ENCODE assay signal across 8 cellular contexts in the genomic region with DNA sequence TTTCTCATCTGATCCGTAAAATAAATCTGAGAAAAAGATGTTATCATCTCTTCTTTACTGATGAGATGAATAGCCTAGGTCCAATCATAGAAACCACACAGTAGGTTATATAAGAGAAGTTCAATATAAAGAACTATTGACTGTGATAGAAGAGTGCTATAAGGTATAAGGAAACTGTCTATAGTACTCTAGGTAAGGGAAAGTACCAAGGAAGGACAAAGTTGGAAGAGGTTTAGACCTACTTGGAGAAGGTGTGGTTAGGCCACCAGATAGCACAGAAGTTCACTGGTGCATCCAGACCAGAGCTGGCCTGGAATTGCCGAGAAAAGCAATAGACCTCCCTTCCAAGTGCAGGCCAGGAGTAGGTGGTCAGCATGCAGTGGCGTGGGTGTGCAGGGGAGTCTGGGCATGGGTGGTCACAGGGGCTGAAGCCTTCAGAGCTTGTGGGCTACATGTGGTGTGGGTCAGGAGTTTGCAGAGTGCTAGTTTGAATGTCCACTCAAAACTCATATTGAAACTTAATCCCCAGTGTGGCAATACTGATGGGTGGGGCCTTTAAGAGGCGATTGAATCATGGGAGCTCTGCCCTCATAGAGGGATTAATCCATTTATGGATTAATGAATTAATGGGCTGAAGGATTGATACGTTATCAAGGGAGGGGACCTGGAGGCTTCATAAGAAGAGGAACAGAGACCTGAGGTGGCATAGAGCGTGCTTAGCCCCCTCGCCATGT.
DNase-seq lines count a peak whose midpoint lies in the region; ATAC-seq and TF ChIP-seq lines count a peak whose summit lies in the region.

No MANE protein-coding gene starts in this region.

- H3K27ac ChIP-seq in mesendoderm (ENCODE audit: low read depth, low read length) (peak overlapping the region; percentile 14), ovary (no peak overlapping the region)

- H3K27me3 ChIP-seq in mesendoderm (ENCODE audit: insufficient read depth, low read length, poor library complexity) (no peaks in the 10 kb centered on the region), ovary (no peaks in the 10 kb centered on the region)

- H4K8ac ChIP-seq in mesendoderm (ENCODE audit: low read depth, low read length), result no peak overlapping the region

- TF ChIP-seq CTCF in HFFc6 (IDR thresholded peaks at IDR 0.05), result no peak
- TF ChIP-seq CTCF in ovary (IDR thresholded peaks at IDR 0.05), result no peak

- peaks cover 23% of the 10 kb centered on the region for H3K4me1 ChIP-seq in mesendoderm (ENCODE audit: control insufficient read depth, low read depth, low read length)
- no peaks in the 10 kb centered on the region for H3K4me1 ChIP-seq in ovary (ENCODE audit: insufficient read depth)

- DNase-seq in HFFc6, result no peak
- no peak for DNase-seq in T-helper 17 cell
- DNase-seq in mesendoderm, result no peak
- no peak for DNase-seq in head of caudate nucleus
- no peak for DNase-seq in ovary
- no peak for DNase-seq in KBM-7

- H3K9me3 Mint-ChIP-seq in HFFc6, result no peaks in the 10 kb centered on the region

- H3K4me3 Mint-ChIP-seq in HFFc6 (peak overlapping the region; percentile 41), T-helper 17 cell (no peak overlapping the region)

- H2BK5ac ChIP-seq in mesendoderm (ENCODE audit: low read length), result no peak overlapping the region

- ATAC-seq in GM18520 (IDR thresholded peaks at IDR 0.05; ENCODE audit: unreplicated experiment), result peak; percentile 3
- ATAC-seq in T-helper 17 cell, result no peak
- ATAC-seq in GM21717 (IDR thresholded peaks at IDR 0.05; ENCODE audit: unreplicated experiment), result no peak

- peak overlapping the region; percentile 1 for H3K18ac ChIP-seq in mesendoderm (ENCODE audit: low read length)

- TF ChIP-seq EP300 in ovary (IDR thresholded peaks at IDR 0.05), result no peak

- intact Hi-C loops in head of caudate nucleus (cut with DNase I) (no loop called here), ovary (cut with DNase I) (no loop called here)

- no peaks in the 10 kb centered on the region for H3K9me3 ChIP-seq in T-helper 17 cell (ENCODE audit: control insufficient read depth, low read length, poor library complexity, severe bottlenecking)
- no peaks in the 10 kb centered on the region for H3K9me3 ChIP-seq in ovary

- TF ChIP-seq POLR2A in ovary (IDR thresholded peaks at IDR 0.05), result no peak

- H3K79me1 ChIP-seq in mesendoderm (ENCODE audit: low read length), result no peaks in the 10 kb centered on the region

- WGBS in mesendoderm (ENCODE audit: extremely low coverage, insufficient coverage, low lambda C conversion rate), result no CpG with 5 or more reads among the region's 7 CpGs
- 94 to 97% (median 95%) methylated on average over 7 of the region's 7 CpGs for WGBS in ovary, 3 donors

- in situ Hi-C loops in KBM-7 (cut with MboI; ENCODE audit: low pct_unique_long_range_greater_than_20kb, low sequenced_read_pairs), result no loop called here

- H3K36me3 Mint-ChIP-seq in HFFc6 (ENCODE audit: low read depth), result peaks cover 58% of the 10 kb centered on the region
- no peaks in the 10 kb centered on the region for H3K36me3 Mint-ChIP-seq in T-helper 17 cell (ENCODE audit: low read depth)

- H3K27ac Mint-ChIP-seq in HFFc6, result peak overlapping the region; percentile 93
- peak overlapping the region; percentile 68 for H3K27ac Mint-ChIP-seq in T-helper 17 cell

- H3K4ac ChIP-seq in mesendoderm (ENCODE audit: low read depth, low read length), result no peak overlapping the region

- H2AK5ac ChIP-seq in mesendoderm (ENCODE audit: low read length), result peak overlapping the region; percentile 91

- H3K79me2 ChIP-seq in mesendoderm (ENCODE audit: control insufficient read depth, insufficient read depth, low read length), result no peaks in the 10 kb centered on the region

- peaks cover 12% of the 10 kb centered on the region for H3K27me3 Mint-ChIP-seq in HFFc6 (ENCODE audit: insufficient read depth)
- peaks cover 5% of the 10 kb centered on the region for H3K27me3 Mint-ChIP-seq in T-helper 17 cell

- no peak overlapping the region for H2BK120ac ChIP-seq in mesendoderm (ENCODE audit: low read depth, low read length)

- no peak overlapping the region for H4K5ac ChIP-seq in mesendoderm (ENCODE audit: low read length)

- H3K56ac ChIP-seq in mesendoderm (ENCODE audit: low read length), result peak overlapping the region; percentile 73

- H3K36me3 ChIP-seq in mesendoderm (ENCODE audit: control insufficient read depth, insufficient read depth, low read length) (no peaks in the 10 kb centered on the region), ovary (no peaks in the 10 kb centered on the region)

- no peak overlapping the region for H3K9ac ChIP-seq in mesendoderm (ENCODE audit: low read length)

- H3K4me2 ChIP-seq in mesendoderm (ENCODE audit: low read length), result no peak overlapping the region

- H2BK15ac ChIP-seq in mesendoderm (replicated peaks; ENCODE audit: low read depth), result no peak overlapping the region

- H3K4me1 Mint-ChIP-seq in HFFc6 (ENCODE audit: low read depth), result peaks cover 68% of the 10 kb centered on the region
- H3K4me1 Mint-ChIP-seq in T-helper 17 cell, result peaks cover 26% of the 10 kb centered on the region

- no peak overlapping the region for H3K4me3 ChIP-seq in mesendoderm (ENCODE audit: low read length)
- H3K4me3 ChIP-seq in ovary, result no peak overlapping the region

- H3K23ac ChIP-seq in mesendoderm (ENCODE audit: low read length), result peak overlapping the region; percentile 76
